22 cellular contexts compared by ENCODE assay signal in genomic region chr5:90675222-90675621, GRCh38.
DNase-seq lines count a peak whose midpoint lies in the region; ATAC-seq and TF ChIP-seq lines count a peak whose summit lies in the region.
"Had no signal": no experiment of that assay in that cellular context is flagged by ENCODE, and none has a peak within 500 bp of the region (broad histone marks: within the 10 kb centered on the region; RNA-seq: fewer than 3 reads in every experiment).

No MANE protein-coding gene starts in this region.

- peaks cover 2% of the 10 kb centered on the region for H3K9me3 Mint-ChIP-seq in neural progenitor cell
- H3K9me3 Mint-ChIP-seq: CD8-positive, alpha-beta memory T cell had no signal

- intact Hi-C loops in OCI-LY7 (cut with micrococcal nuclease; ENCODE audit: unreplicated experiment): no loop called here

- no peak overlapping the region for H3K4me3 Mint-ChIP-seq in neural progenitor cell
- H3K4me3 Mint-ChIP-seq: CD8-positive, alpha-beta memory T cell had no signal

- TF ChIP-seq CTCF in neural progenitor cell (IDR thresholded peaks at IDR 0.05): no peak
- TF ChIP-seq CTCF in OCI-LY7 (conservative IDR thresholded peaks at IDR 0.05; ENCODE audit: low read length): no peak

- H3K27me3 ChIP-seq in HUES6 (ENCODE audit: control insufficient read depth, insufficient read depth, low read length): no peaks in the 10 kb centered on the region
- no peaks in the 10 kb centered on the region for H3K27me3 ChIP-seq in neural progenitor cell
- H3K27me3 ChIP-seq: Peyer's patch, SJSA1 had no signal

- peaks cover under 1% of the 10 kb centered on the region for H3K79me2 ChIP-seq in neural progenitor cell (ENCODE audit: low read depth)
- no peaks in the 10 kb centered on the region for H3K79me2 ChIP-seq in OCI-LY7 (ENCODE audit: insufficient read depth, low read depth, low read length)

- DNase-seq in NCI-H82 (lab: John Stamatoyannopoulos, UW) (peak; percentile 51), NCI-H82 treated with DMSO at 0.1 percent for 48 hours (lab: John Stamatoyannopoulos, UW; ENCODE audit: unreplicated experiment) (no peak), neural progenitor cell (ENCODE audit: low spot score) (peak; percentile 25), OCI-LY7 (ENCODE audit: low spot score) (no peak), NCI-H1417 (lab: John Stamatoyannopoulos, UW) (no peak)
- DNase-seq: C1 segment of cervical spinal cord; CD8-positive, alpha-beta memory T cell; DMS79; H7; Karpas-422; NCI-H1694 treated with DMSO at 0.1 percent for 48 hours; NCI-H2107; NCI-H69; NK-92 treated with Interleukin-12 subunit alpha and Interleukin-12 subunit beta, amount 100 ng/mL, for 24 hours; Peyer's patch had no signal

- no peaks in the 10 kb centered on the region for H3K9me2 ChIP-seq in OCI-LY7 (ENCODE audit: insufficient read depth, low read length)

- peaks cover 34% of the 10 kb centered on the region for H3K36me3 Mint-ChIP-seq in neural progenitor cell
- H3K36me3 Mint-ChIP-seq: CD8-positive, alpha-beta memory T cell had no signal

- H3K27ac ChIP-seq in HUES6 (ENCODE audit: low read depth, low read length) (peak overlapping the region; percentile 41; the same call in 1 of the 2 replicates), cingulate gyrus (ENCODE audit: low read depth, low read length) (peak overlapping the region; percentile 51), neural progenitor cell (no peak overlapping the region), OCI-LY7 (ENCODE audit: low read depth, low read length, poor library complexity, severe bottlenecking) (no peak overlapping the region)
- H3K27ac ChIP-seq: 22Rv1, Peyer's patch, SJSA1 had no signal

- no peak for ATAC-seq in HG03135 (IDR thresholded peaks at IDR 0.05; ENCODE audit: unreplicated experiment)
- ATAC-seq: GM12878, Right ventricle myocardium inferior had no signal

- no TSS peak for BruUV-seq in OCI-LY7 (replicated peaks; lab: Mats Ljungman, UMichigan)

- H3K27ac Mint-ChIP-seq in neural progenitor cell: no peak overlapping the region
- H3K27ac Mint-ChIP-seq: CD8-positive, alpha-beta memory T cell had no signal

- H4K20me1 ChIP-seq in neural progenitor cell (ENCODE audit: low read depth): peaks cover 3% of the 10 kb centered on the region
- no peaks in the 10 kb centered on the region for H4K20me1 ChIP-seq in OCI-LY7 (ENCODE audit: insufficient read depth, low read length)

- H3K27me3 Mint-ChIP-seq in neural progenitor cell (ENCODE audit: insufficient read depth, low read depth): peaks cover 2% of the 10 kb centered on the region
- H3K27me3 Mint-ChIP-seq: CD8-positive, alpha-beta memory T cell had no signal

- peaks cover 5% of the 10 kb centered on the region for H3K4me1 Mint-ChIP-seq in neural progenitor cell
- H3K4me1 Mint-ChIP-seq: CD8-positive, alpha-beta memory T cell had no signal

- peaks cover 10% of the 10 kb centered on the region for H3K36me3 ChIP-seq in HUES6 (ENCODE audit: control insufficient read depth, insufficient read depth, low read length)
- H3K36me3 ChIP-seq in neural progenitor cell: peaks cover 13% of the 10 kb centered on the region
- no peaks in the 10 kb centered on the region for H3K36me3 ChIP-seq in OCI-LY7 (ENCODE audit: insufficient read depth, low read length)
- H3K36me3 ChIP-seq: Peyer's patch, SJSA1 had no signal

- peaks cover 14% of the 10 kb centered on the region for H3K4me1 ChIP-seq in HUES6 (ENCODE audit: control insufficient read depth, insufficient read depth, low read length)
- H3K4me1 ChIP-seq in neural progenitor cell: peaks cover 11% of the 10 kb centered on the region
- no peaks in the 10 kb centered on the region for H3K4me1 ChIP-seq in OCI-LY7 (ENCODE audit: insufficient read depth, low read length, poor library complexity, severe bottlenecking)
- H3K4me1 ChIP-seq: Peyer's patch, SJSA1 had no signal

- POLR2A ChIA-PET in OCI-LY7 (lab: Charles Lee): no interaction called here

- H3K9me3 ChIP-seq in HUES6 (ENCODE audit: control insufficient read depth, insufficient read depth, low read depth, low read length) (no peaks in the 10 kb centered on the region), neural progenitor cell (ENCODE audit: low read depth) (no peaks in the 10 kb centered on the region), OCI-LY7 (ENCODE audit: low read length) (no peaks in the 10 kb centered on the region)
- H3K9me3 ChIP-seq: Peyer's patch, SJSA1 had no signal

- CTCF ChIA-PET in OCI-LY7 (lab: Charles Lee; ENCODE audit: unreplicated experiment): no interaction called here

- H3K9ac ChIP-seq in HUES6 (ENCODE audit: low read length) (no peak overlapping the region), neural progenitor cell (no peak overlapping the region)

- H2AFZ ChIP-seq in neural progenitor cell (replicated peaks) (no peak overlapping the region), OCI-LY7 (ENCODE audit: low read length) (no peak overlapping the region)

- no peaks in the 10 kb centered on the region for H3F3A ChIP-seq in neural progenitor cell (ENCODE audit: low read depth)

- H3K4me3 ChIP-seq in HUES6 (ENCODE audit: low read depth, low read length) (no peak overlapping the region), neural progenitor cell (no peak overlapping the region), OCI-LY7 (ENCODE audit: low read depth, low read length, poor library complexity, severe bottlenecking) (no peak overlapping the region)
- H3K4me3 ChIP-seq: GM12878, Peyer's patch, SJSA1 had no signal

- H3K4me2 ChIP-seq in neural progenitor cell: no peak overlapping the region
- no peak overlapping the region for H3K4me2 ChIP-seq in OCI-LY7 (ENCODE audit: low read length)

Comparison
In these comparisons a context has a peak if more than half of its experiments do, and no peak if none do; other contexts are left out.
1. DNase-seq: peak in NCI-H82 (single experiment) and neural progenitor cell (single experiment); none in NCI-H82 treated with DMSO at 0.1 percent for 48 hours (single experiment), OCI-LY7 (single experiment) and NCI-H1417 (0 of 3).
2. H3K27ac ChIP-seq: peak in HUES6 (single experiment) and cingulate gyrus (single experiment); none in neural progenitor cell (single experiment) and OCI-LY7 (single experiment).